In the genomic region with DNA sequence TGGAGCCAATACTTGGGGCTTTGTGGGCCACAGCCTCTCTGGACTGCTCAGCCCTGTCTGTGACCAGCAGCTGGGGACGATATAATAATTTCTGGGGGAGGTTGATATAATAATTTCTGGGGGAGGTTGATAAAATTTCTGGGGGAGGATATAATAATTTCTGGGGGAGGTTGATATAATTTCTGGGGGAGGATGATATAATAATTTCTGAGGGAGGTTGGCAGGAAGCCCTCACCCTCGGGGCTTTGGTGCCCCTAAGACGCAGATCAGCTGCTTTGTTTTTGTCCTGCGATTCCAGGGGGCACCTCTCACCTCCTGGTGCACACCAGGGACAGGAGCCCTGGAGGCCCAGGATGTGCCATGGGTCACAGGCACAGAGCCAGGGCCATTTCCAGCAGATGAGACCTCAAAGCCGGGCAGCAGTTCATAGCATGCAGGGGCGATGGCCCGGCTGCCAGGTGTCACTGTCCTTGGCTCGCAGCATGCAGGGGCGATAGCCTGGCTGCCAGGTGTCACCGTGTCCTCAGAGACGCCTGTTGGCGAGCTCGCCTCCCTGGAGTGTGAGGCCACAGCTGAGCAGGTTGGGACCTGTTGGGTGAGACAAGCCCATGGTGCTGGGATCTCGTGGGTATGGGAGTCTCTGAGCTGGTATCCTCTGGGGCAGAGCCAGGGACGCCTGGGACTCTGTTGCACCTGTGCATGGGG, we compare ENCODE assay signal across 16 cellular contexts. TPM values are rescaled to one million over a fixed set of nuclear protein-coding genes. Genes with fewer than 3 reads are reported as not detected.
A peak's percentile ranks its signal among the peaks of the same experiment; 100 is the strongest.
DNase-seq lines count a peak whose midpoint lies in the region; ATAC-seq, FAIRE-seq and TF ChIP-seq lines count a peak whose summit lies in the region.
"Had no signal": no experiment of that assay in that cellular context is flagged by ENCODE, and none has a peak within 500 bp of the region (broad histone marks: within the 10 kb centered on the region; RNA-seq: fewer than 3 reads in every experiment).

No MANE protein-coding gene starts in this region.

- H4K20me1 ChIP-seq in BLaER1 (peaks cover 17% of the 10 kb centered on the region; the same call in 1 of the 2 replicates), HCT116 (ENCODE audit: insufficient read depth) (no peaks in the 10 kb centered on the region), HepG2 (ENCODE audit: insufficient read depth, low read length) (no peaks in the 10 kb centered on the region)

- WGBS in HepG2 (ENCODE audit: low lambda C conversion rate), result 89% methylated on average over 5 of the region's 15 CpGs

- peak overlapping the region; percentile 92 for H3K4me2 ChIP-seq in BLaER1
- no peak overlapping the region for H3K4me2 ChIP-seq in HCT116 (ENCODE audit: low read length)
- no peak overlapping the region for H3K4me2 ChIP-seq in HepG2 (ENCODE audit: low read depth, low read length)

- no peak for TF ChIP-seq EP300 in HepG2 (IDR thresholded peaks at IDR 0.05; ENCODE audit: low read depth in 2 of 2, low read length in 2 of 2)
- TF ChIP-seq EP300 in HepG2 (CRISPR knock-in tag; IDR thresholded peaks at IDR 0.05; ENCODE audit: borderline replicate concordance), result no peak

- intact Hi-C loops in HCT116 (cut with micrococcal nuclease) (no loop called here), HepG2 (cut with micrococcal nuclease; ENCODE audit: unreplicated experiment) (no loop called here)

- H3K27ac ChIP-seq in BLaER1 (peak overlapping the region; percentile 94), HCT116 (ENCODE audit: low read depth, low read length) (peak overlapping the region; percentile 56; the same call in 1 of the 2 replicates), HepG2 (ENCODE audit: extremely low read length, insufficient read depth, low read length) (no peak overlapping the region)

- H2AFZ ChIP-seq in HCT116 (ENCODE audit: low read depth, low read length, poor library complexity, severe bottlenecking) (no peak overlapping the region), HepG2 (ENCODE audit: low read length) (no peak overlapping the region)

- H3K9ac ChIP-seq in BLaER1 (peak overlapping the region; percentile 65; the same call in 1 of the 2 replicates), HCT116 (ENCODE audit: low read length) (no peak overlapping the region), HepG2 (ENCODE audit: insufficient read depth, low read depth, low read length) (no peak overlapping the region)

- TF ChIP-seq RAD21 in HCT116 (IDR thresholded peaks at IDR 0.05; ENCODE audit: low read depth), result no peak
- TF ChIP-seq RAD21 in HepG2 (CRISPR knock-in tag; IDR thresholded peaks at IDR 0.05), result no peak

- in situ Hi-C loops in HepG2 (cut with HindIII; ENCODE audit: extremely low pct_ligation_motif_present, low pct_unique_long_range_greater_than_20kb) (no loop called here), KBM-7 (cut with MboI; ENCODE audit: low pct_unique_long_range_greater_than_20kb, low sequenced_read_pairs) (no loop called here)

- H3K79me2 ChIP-seq in HCT116 (ENCODE audit: insufficient read depth, low read length), result peaks cover 11% of the 10 kb centered on the region
- H3K79me2 ChIP-seq in HepG2 (ENCODE audit: insufficient read depth, low read length), result peaks cover under 1% of the 10 kb centered on the region

- H3K4me1 ChIP-seq in BLaER1 (peaks cover 99% of the 10 kb centered on the region), HCT116 (ENCODE audit: control insufficient read depth in 1 of 2, insufficient read depth in 2 of 2, low read length in 2 of 2) (peaks cover 31 to 40% of the 10 kb centered on the region in 2 experiments), HepG2 (ENCODE audit: insufficient read depth, low read length) (peaks cover 18% of the 10 kb centered on the region)

- H3K9me3 ChIP-seq in BLaER1, result no peaks in the 10 kb centered on the region
- no peaks in the 10 kb centered on the region for H3K9me3 ChIP-seq in HCT116 (ENCODE audit: control insufficient read depth in 1 of 2, insufficient read depth in 1 of 2, low read depth in 1 of 2, low read length in 2 of 2)
- H3K9me3 ChIP-seq in HepG2 (ENCODE audit: low read length), result no peaks in the 10 kb centered on the region
- H3K9me3 ChIP-seq: HAP-1 had no signal

- H3K27me3 ChIP-seq in BLaER1 (no peaks in the 10 kb centered on the region), HCT116 (ENCODE audit: insufficient read depth, low read length) (no peaks in the 10 kb centered on the region), HepG2 (ENCODE audit: control insufficient read depth in 1 of 2, insufficient read depth in 2 of 2, low read length in 2 of 2) (no peaks in the 10 kb centered on the region; a peak in 1 of 5 replicates)

- TF ChIP-seq POLR2A in HCT116 (IDR thresholded peaks at IDR 0.05; ENCODE audit: borderline replicate concordance, extremely low read depth, insufficient read depth, insufficient read length) (no peak), HepG2 (IDR thresholded peaks at IDR 0.05; ENCODE audit: insufficient read depth in 1 of 2, low read depth in 2 of 2, low read length in 2 of 2) (no peak)

- DNase-seq in HCT116 (ENCODE audit: low read depth, low spot score), result no peak
- peak; percentile 38 for DNase-seq in SHP77 treated with DMSO at 0.1 percent for 48 hours (lab: John Stamatoyannopoulos, UW)
- no peak for DNase-seq in HepG2 (ENCODE audit: low spot score)
- no peak for DNase-seq in KBM-7
- no peak for DNase-seq in SIG-M5 treated with dmso at 0.1 percent for 504 hours (lab: John Stamatoyannopoulos, UW; ENCODE audit: unreplicated experiment)
- DNase-seq: activated T-cell treated with anti-CD3 and anti-CD28 coated beads, Interleukin-2, amount 50 U/mL, for 4 hours; amygdala; NCI-H1436; stimulated activated CD4-positive, alpha-beta T cell treated with anti-CD3 and anti-CD28 coated beads, Interleukin-4, amount 100 ng/mL, for 24 hours; stimulated activated naive CD4-positive, alpha-beta T cell had no signal

- H3K36me3 ChIP-seq in BLaER1 (peaks cover 33% of the 10 kb centered on the region), HCT116 (ENCODE audit: control insufficient read depth in 1 of 2, insufficient read depth in 2 of 2, low read length in 2 of 2) (peaks cover 4 to 16% of the 10 kb centered on the region in 2 experiments; a peak in 3 of 4 replicates), HepG2 (replicated peaks in 1 of 2; ENCODE audit: control insufficient read depth in 1 of 2, insufficient read depth in 2 of 2, low read length in 2 of 2) (peaks cover 13 to 28% of the 10 kb centered on the region in 2 experiments; a peak in 4 of 5 replicates)

- POLR2A ChIA-PET in HCT116 (lab: Charles Lee), result interaction anchor here (1.4 kb wide), 1 partner anchor 30 kb away, joined by 3 read pairs; no protein-coding TSS in a partner anchor
- POLR2A ChIA-PET in HepG2 (lab: Yijun Ruan, JAX), result interaction anchor here (0.8 to 1.5 kb wide), 5 partner anchors 20 to 33 kb away, joined by 3 to 5 read pairs (median 4); partner anchors contain the start of gene TUBB4B

- RAD21 ChIA-PET in HCT116 (lab: Charles Lee; ENCODE audit: low non-redundant PET in 1 of 2, low total read pairs in 2 of 2, uncharacterized antibody in 2 of 2, unreplicated experiment in 2 of 2), result no interaction called here

- ATAC-seq in HCT116 (no peak), HepG2 (no peak), HG03342 (IDR thresholded peaks at IDR 0.05; ENCODE audit: unreplicated experiment) (no peak), HG02571 (IDR thresholded peaks at IDR 0.05; ENCODE audit: unreplicated experiment) (no peak)
- ATAC-seq: activated T-cell treated with anti-CD3 and anti-CD28 coated beads, Interleukin-2, amount 50 U/mL, for 4 hours had no signal

- no peak for FAIRE-seq in HepG2 (lab: Jason Lieb, UNC)

- H3K4me3 ChIP-seq in BLaER1 (peak overlapping the region; percentile 62; the same call in 1 of the 2 replicates), HCT116 (replicated peaks in 1 of 2; ENCODE audit: low read depth in 1 of 2, low read length in 2 of 2) (no peak overlapping the region), HepG2 (replicated peaks in 1 of 3; ENCODE audit: insufficient read depth in 1 of 3, low read depth in 2 of 3, low read length in 3 of 3) (no peak overlapping the region)
- H3K4me3 ChIP-seq: HAP-1 had no signal

- CTCF ChIA-PET in HCT116 (lab: Charles Lee), result interaction anchor here (1.1 to 1.3 kb wide), 3 partner anchors 13 to 37 kb away, joined by 3 to 4 read pairs (median 3); no protein-coding TSS in a partner anchor
- CTCF ChIA-PET in HepG2 (lab: Yijun Ruan, JAX; ENCODE audit: low intra/inter-chr PET ratio, low total read pairs), result no interaction called here

- no peaks in the 10 kb centered on the region for H3K9me2 ChIP-seq in HCT116 (ENCODE audit: insufficient read depth)

- BruUV-seq in HCT116 (replicated peaks; lab: Mats Ljungman, UMichigan) (no TSS peak), HepG2 (replicated peaks; lab: Mats Ljungman, UMichigan) (no TSS peak)

- TF ChIP-seq CTCF in HCT116 (IDR thresholded peaks at IDR 0.05 in 2 of 3, conservative IDR thresholded peaks at IDR 0.05 in 1 of 3; ENCODE audit: borderline replicate concordance in 1 of 3, insufficient read depth in 1 of 3, low read depth in 2 of 3, low read length in 2 of 3) (no peak), HepG2 (CRISPR knock-in tag; IDR thresholded peaks at IDR 0.05) (no peak)

RNA-seq across cellular contexts. Expression of gene TOR4A, which starts 3.8 kb away (rescaled TPM):
- total RNA-seq in HCT116 (2021; ENCODE audit: unreplicated experiment) (34.0 TPM), HepG2 (2016; rRNA removed; fragmentation: Illumina TruSeq; extraction: Trizol) (7.0 and 14.2 TPM in 2 replicates)
- polyA plus RNA-seq in HCT116 (2012), result 21.6 and 22.8 TPM in 2 replicates
- 1.3 and 1.5 TPM in 2 replicates for total RNA-seq in HepG2 (2016; cell fraction: cytosol; rRNA removed; fragmentation: Illumina TruSeq; extraction: Trizol; ENCODE audit: low read depth)
- total RNA-seq in HepG2 (2016; cell fraction: insoluble cytoplasmic fraction; rRNA removed; fragmentation: Illumina TruSeq; extraction: Trizol), result 6.7 and 14.2 TPM in 2 replicates
- total RNA-seq in HepG2 (2016; cell fraction: membrane; rRNA removed; fragmentation: Illumina TruSeq; extraction: Trizol), result 5.1 and 6.1 TPM in 2 replicates
- 10.4 and 11.5 TPM in 2 replicates for total RNA-seq in HepG2 (2016; cell fraction: nucleus; rRNA removed; fragmentation: Illumina TruSeq; extraction: Trizol)
- polyA plus RNA-seq in HepG2 (2011; rRNA removed), result 11.1 and 16.4 TPM in 2 replicates
- 14.3 and 20.7 TPM in 2 replicates for polyA plus RNA-seq in HepG2 (2011; cell fraction: cytosol; rRNA removed)
- polyA plus RNA-seq in HepG2 (2011; cell fraction: nucleus; rRNA removed), result 17.2 and 18.2 TPM in 2 replicates
- polyA plus RNA-seq in HepG2 (2012), result 6.6 and 10.2 TPM in 2 replicates
- polyA plus RNA-seq in HepG2 (2016; cell fraction: cytosol; fragmentation: Illumina TruSeq; extraction: Trizol; ENCODE audit: low read depth), result 1.1 and 1.2 TPM in 2 replicates
- polyA plus RNA-seq in HepG2 (2016; cell fraction: insoluble cytoplasmic fraction; fragmentation: Illumina TruSeq; extraction: Trizol; ENCODE audit: low read depth), result 7.9 and 8.2 TPM in 2 replicates
- polyA plus RNA-seq in HepG2 (2016; cell fraction: membrane; fragmentation: Illumina TruSeq; extraction: Trizol; ENCODE audit: low read depth), result 3.0 and 3.1 TPM in 2 replicates
- polyA plus RNA-seq in HepG2 (2016; cell fraction: nucleus; fragmentation: Illumina TruSeq; extraction: Trizol; ENCODE audit: insufficient read depth, low read depth), result 20.6 and 20.8 TPM in 2 replicates
- 13.4 and 50.2 TPM in 2 replicates for polyA minus RNA-seq in HepG2 (2011; rRNA and poly(A)+ RNA removed; ENCODE audit: low replicate concordance)
- polyA minus RNA-seq in HepG2 (2011; cell fraction: cytosol; rRNA and poly(A)+ RNA removed), result 29.6 and 30.9 TPM in 2 replicates
- 6.3 and 7.8 TPM in 2 replicates for polyA minus RNA-seq in HepG2 (2011; cell fraction: nucleus; rRNA and poly(A)+ RNA removed)

RNA-seq across cellular contexts. Expression of gene NELFB, which starts 18.6 kb away (rescaled TPM):
- 86.4 TPM for total RNA-seq in HCT116 (2021; ENCODE audit: unreplicated experiment)
- 85.5 and 92.1 TPM in 2 replicates for polyA plus RNA-seq in HCT116 (2012)
- 38.7 and 45.8 TPM in 2 replicates for total RNA-seq in HepG2 (2016; rRNA removed; fragmentation: Illumina TruSeq; extraction: Trizol)
- 11.1 and 13.7 TPM in 2 replicates for total RNA-seq in HepG2 (2016; cell fraction: cytosol; rRNA removed; fragmentation: Illumina TruSeq; extraction: Trizol; ENCODE audit: low read depth)
- 33.9 and 46.1 TPM in 2 replicates for total RNA-seq in HepG2 (2016; cell fraction: insoluble cytoplasmic fraction; rRNA removed; fragmentation: Illumina TruSeq; extraction: Trizol)
- 31.9 and 34.1 TPM in 2 replicates for total RNA-seq in HepG2 (2016; cell fraction: membrane; rRNA removed; fragmentation: Illumina TruSeq; extraction: Trizol)
- total RNA-seq in HepG2 (2016; cell fraction: nucleus; rRNA removed; fragmentation: Illumina TruSeq; extraction: Trizol), result 19.5 and 22.8 TPM in 2 replicates
- polyA plus RNA-seq in HepG2 (2011; rRNA removed), result 26.5 and 38.0 TPM in 2 replicates
- 31.2 and 47.6 TPM in 2 replicates for polyA plus RNA-seq in HepG2 (2011; cell fraction: cytosol; rRNA removed)
- polyA plus RNA-seq in HepG2 (2011; cell fraction: nucleus; rRNA removed), result 58.0 and 66.2 TPM in 2 replicates
- 37.0 and 38.0 TPM in 2 replicates for polyA plus RNA-seq in HepG2 (2012)
- polyA plus RNA-seq in HepG2 (2016; cell fraction: cytosol; fragmentation: Illumina TruSeq; extraction: Trizol; ENCODE audit: low read depth), result 13.2 and 13.7 TPM in 2 replicates
- polyA plus RNA-seq in HepG2 (2016; cell fraction: insoluble cytoplasmic fraction; fragmentation: Illumina TruSeq; extraction: Trizol; ENCODE audit: low read depth), result 38.8 and 48.5 TPM in 2 replicates
- 24.3 and 28.9 TPM in 2 replicates for polyA plus RNA-seq in HepG2 (2016; cell fraction: membrane; fragmentation: Illumina TruSeq; extraction: Trizol; ENCODE audit: low read depth)
- polyA plus RNA-seq in HepG2 (2016; cell fraction: nucleus; fragmentation: Illumina TruSeq; extraction: Trizol; ENCODE audit: insufficient read depth, low read depth), result 40.4 and 45.0 TPM in 2 replicates
- polyA minus RNA-seq in HepG2 (2011; rRNA and poly(A)+ RNA removed; ENCODE audit: low replicate concordance), result 63.2 and 70.3 TPM in 2 replicates
- polyA minus RNA-seq in HepG2 (2011; cell fraction: cytosol; rRNA and poly(A)+ RNA removed), result 28.7 and 31.0 TPM in 2 replicates
- polyA minus RNA-seq in HepG2 (2011; cell fraction: nucleus; rRNA and poly(A)+ RNA removed), result 10.3 and 11.6 TPM in 2 replicates

RNA-seq across cellular contexts. Expression of gene STPG3, which starts 22.7 kb away (rescaled TPM):
- not detected for total RNA-seq in HCT116 (2021; ENCODE audit: unreplicated experiment)
- polyA plus RNA-seq in HCT116 (2012), result 0.40 TPM in 2 replicates
- not detected in 2 replicates for total RNA-seq in HepG2 (2016; rRNA removed; fragmentation: Illumina TruSeq; extraction: Trizol)
- total RNA-seq in HepG2 (2016; cell fraction: cytosol; rRNA removed; fragmentation: Illumina TruSeq; extraction: Trizol; ENCODE audit: low read depth), result not detected in 2 replicates
- total RNA-seq in HepG2 (2016; cell fraction: insoluble cytoplasmic fraction; rRNA removed; fragmentation: Illumina TruSeq; extraction: Trizol), result not detected in 2 replicates
- total RNA-seq in HepG2 (2016; cell fraction: membrane; rRNA removed; fragmentation: Illumina TruSeq; extraction: Trizol), result not detected in 2 replicates
- not detected in 2 replicates for total RNA-seq in HepG2 (2016; cell fraction: nucleus; rRNA removed; fragmentation: Illumina TruSeq; extraction: Trizol)
- polyA plus RNA-seq in HepG2 (2011; rRNA removed), result not detected in 2 replicates
- polyA plus RNA-seq in HepG2 (2011; cell fraction: cytosol; rRNA removed), result not detected in 2 replicates
- polyA plus RNA-seq in HepG2 (2011; cell fraction: nucleus; rRNA removed), result 0.45 and 0.50 TPM in 2 replicates
- 0.27 and 0.35 TPM in 2 replicates for polyA plus RNA-seq in HepG2 (2012)
- not detected in 2 replicates for polyA plus RNA-seq in HepG2 (2016; cell fraction: cytosol; fragmentation: Illumina TruSeq; extraction: Trizol; ENCODE audit: low read depth)
- polyA plus RNA-seq in HepG2 (2016; cell fraction: insoluble cytoplasmic fraction; fragmentation: Illumina TruSeq; extraction: Trizol; ENCODE audit: low read depth), result not detected in 2 replicates
- polyA plus RNA-seq in HepG2 (2016; cell fraction: membrane; fragmentation: Illumina TruSeq; extraction: Trizol; ENCODE audit: low read depth), result not detected in 2 replicates
- polyA plus RNA-seq in HepG2 (2016; cell fraction: nucleus; fragmentation: Illumina TruSeq; extraction: Trizol; ENCODE audit: insufficient read depth, low read depth), result not detected in 2 replicates
- 0.23 TPM in 1 of 2 replicates, not detected in the other for polyA minus RNA-seq in HepG2 (2011; rRNA and poly(A)+ RNA removed; ENCODE audit: low replicate concordance)
- not detected in 2 replicates for polyA minus RNA-seq in HepG2 (2011; cell fraction: cytosol; rRNA and poly(A)+ RNA removed)
- not detected in 2 replicates for polyA minus RNA-seq in HepG2 (2011; cell fraction: nucleus; rRNA and poly(A)+ RNA removed)
- total RNA-seq: activated T-cell treated with anti-CD3 and anti-CD28 coated beads, Interleukin-2, amount 50 U/mL, for 4 hours; G401; HT1080 had no signal

RNA-seq across cellular contexts. Expression of gene NRARP, which starts 28.3 kb away (rescaled TPM):
- 22.2 TPM for total RNA-seq in HCT116 (2021; ENCODE audit: unreplicated experiment)
- 5.9 and 7.2 TPM in 2 replicates for polyA plus RNA-seq in HCT116 (2012)
- 0.14 and 0.22 TPM in 2 replicates for total RNA-seq in HepG2 (2016; rRNA removed; fragmentation: Illumina TruSeq; extraction: Trizol)
- total RNA-seq in HepG2 (2016; cell fraction: cytosol; rRNA removed; fragmentation: Illumina TruSeq; extraction: Trizol; ENCODE audit: low read depth), result 0.26 and 0.30 TPM in 2 replicates
- total RNA-seq in HepG2 (2016; cell fraction: insoluble cytoplasmic fraction; rRNA removed; fragmentation: Illumina TruSeq; extraction: Trizol), result 0.19 and 0.35 TPM in 2 replicates
- total RNA-seq in HepG2 (2016; cell fraction: membrane; rRNA removed; fragmentation: Illumina TruSeq; extraction: Trizol), result 0.21 and 0.25 TPM in 2 replicates
- 0.19 and 0.22 TPM in 2 replicates for total RNA-seq in HepG2 (2016; cell fraction: nucleus; rRNA removed; fragmentation: Illumina TruSeq; extraction: Trizol)
- polyA plus RNA-seq in HepG2 (2011; rRNA removed), result 0.46 and 0.73 TPM in 2 replicates
- polyA plus RNA-seq in HepG2 (2011; cell fraction: cytosol; rRNA removed), result 0.74 and 1.0 TPM in 2 replicates
- 0.69 and 0.79 TPM in 2 replicates for polyA plus RNA-seq in HepG2 (2011; cell fraction: nucleus; rRNA removed)
- polyA plus RNA-seq in HepG2 (2012), result 0.51 and 0.78 TPM in 2 replicates
- 0.21 and 0.42 TPM in 2 replicates for polyA plus RNA-seq in HepG2 (2016; cell fraction: cytosol; fragmentation: Illumina TruSeq; extraction: Trizol; ENCODE audit: low read depth)
- 0.17 and 0.46 TPM in 2 replicates for polyA plus RNA-seq in HepG2 (2016; cell fraction: insoluble cytoplasmic fraction; fragmentation: Illumina TruSeq; extraction: Trizol; ENCODE audit: low read depth)
- polyA plus RNA-seq in HepG2 (2016; cell fraction: membrane; fragmentation: Illumina TruSeq; extraction: Trizol; ENCODE audit: low read depth), result 0.40 and 0.56 TPM in 2 replicates
- polyA plus RNA-seq in HepG2 (2016; cell fraction: nucleus; fragmentation: Illumina TruSeq; extraction: Trizol; ENCODE audit: insufficient read depth, low read depth), result 0.36 and 0.52 TPM in 2 replicates
- 1.0 and 2.0 TPM in 2 replicates for polyA minus RNA-seq in HepG2 (2011; rRNA and poly(A)+ RNA removed; ENCODE audit: low replicate concordance)
- polyA minus RNA-seq in HepG2 (2011; cell fraction: cytosol; rRNA and poly(A)+ RNA removed), result 0.59 and 0.88 TPM in 2 replicates
- polyA minus RNA-seq in HepG2 (2011; cell fraction: nucleus; rRNA and poly(A)+ RNA removed), result 0.25 TPM in 1 of 2 replicates, not detected in the other

RNA-seq across cellular contexts. Expression of gene TUBB4B, which starts 32.7 kb away (rescaled TPM):
- 502 TPM for total RNA-seq in HCT116 (2021; ENCODE audit: unreplicated experiment)
- polyA plus RNA-seq in HCT116 (2012), result 824 and 914 TPM in 2 replicates
- 412 and 481 TPM in 2 replicates for total RNA-seq in HepG2 (2016; rRNA removed; fragmentation: Illumina TruSeq; extraction: Trizol)
- total RNA-seq in HepG2 (2016; cell fraction: cytosol; rRNA removed; fragmentation: Illumina TruSeq; extraction: Trizol; ENCODE audit: low read depth), result 96.3 and 106 TPM in 2 replicates
- total RNA-seq in HepG2 (2016; cell fraction: insoluble cytoplasmic fraction; rRNA removed; fragmentation: Illumina TruSeq; extraction: Trizol), result 424 and 467 TPM in 2 replicates
- 128 TPM in 2 replicates for total RNA-seq in HepG2 (2016; cell fraction: membrane; rRNA removed; fragmentation: Illumina TruSeq; extraction: Trizol)
- 195 and 203 TPM in 2 replicates for total RNA-seq in HepG2 (2016; cell fraction: nucleus; rRNA removed; fragmentation: Illumina TruSeq; extraction: Trizol)
- polyA plus RNA-seq in HepG2 (2011; rRNA removed), result 182 and 243 TPM in 2 replicates
- polyA plus RNA-seq in HepG2 (2011; cell fraction: cytosol; rRNA removed), result 251 and 293 TPM in 2 replicates
- 210 and 235 TPM in 2 replicates for polyA plus RNA-seq in HepG2 (2011; cell fraction: nucleus; rRNA removed)
- 190 and 205 TPM in 2 replicates for polyA plus RNA-seq in HepG2 (2012)
- polyA plus RNA-seq in HepG2 (2016; cell fraction: cytosol; fragmentation: Illumina TruSeq; extraction: Trizol; ENCODE audit: low read depth), result 115 and 121 TPM in 2 replicates
- 587 and 625 TPM in 2 replicates for polyA plus RNA-seq in HepG2 (2016; cell fraction: insoluble cytoplasmic fraction; fragmentation: Illumina TruSeq; extraction: Trizol; ENCODE audit: low read depth)
- 115 and 122 TPM in 2 replicates for polyA plus RNA-seq in HepG2 (2016; cell fraction: membrane; fragmentation: Illumina TruSeq; extraction: Trizol; ENCODE audit: low read depth)
- polyA plus RNA-seq in HepG2 (2016; cell fraction: nucleus; fragmentation: Illumina TruSeq; extraction: Trizol; ENCODE audit: insufficient read depth, low read depth), result 355 and 369 TPM in 2 replicates
- polyA minus RNA-seq in HepG2 (2011; rRNA and poly(A)+ RNA removed; ENCODE audit: low replicate concordance), result 270 and 721 TPM in 2 replicates
- 140 and 144 TPM in 2 replicates for polyA minus RNA-seq in HepG2 (2011; cell fraction: cytosol; rRNA and poly(A)+ RNA removed)
- 74.6 and 75.6 TPM in 2 replicates for polyA minus RNA-seq in HepG2 (2011; cell fraction: nucleus; rRNA and poly(A)+ RNA removed)
